In genomic region chr11:12126352-12127019, GRCh38 we compare ENCODE assay signal across 2 cellular contexts.
TF ChIP-seq lines count a peak whose summit lies in the region.

No MANE protein-coding gene starts in this region.

TF ChIP-seq in IMR-90, 13 proteins besides CTCF, POLR2A, EP300 and RAD21:
- TF ChIP-seq MAZ (IDR thresholded peaks at IDR 0.05; ENCODE audit: borderline replicate concordance, low read depth, low read length): peak; percentile 51; the same call in 1 of the 2 replicates
- no peak for TF ChIP-seq CHD1 (IDR thresholded peaks at IDR 0.05; ENCODE audit: low read depth, low read length)
- peak; percentile 15; the same call in 1 of the 2 replicates for TF ChIP-seq SMC3 (IDR thresholded peaks at IDR 0.05; ENCODE audit: low read depth, low read length)
- peak; percentile 80 for TF ChIP-seq FOS (IDR thresholded peaks at IDR 0.05; ENCODE audit: low read depth, low read length)
- peak; percentile 96 for TF ChIP-seq CEBPB (IDR thresholded peaks at IDR 0.05; ENCODE audit: low read depth, low read length)

TF ChIP-seq in K562, 482 proteins besides CTCF, POLR2A, EP300 and RAD21 (continues in another document):
- TF ChIP-seq HDAC3 (IDR thresholded peaks at IDR 0.05; ENCODE audit: borderline replicate concordance, partially characterized antibody) (no peak), GABPB2 (CRISPR knock-in tag; conservative IDR thresholded peaks at IDR 0.05) (no peak), ZNF384 (IDR thresholded peaks at IDR 0.05; ENCODE audit: low read depth, low read length) (peak; percentile 75), REST (CRISPR knock-in tag; IDR thresholded peaks at IDR 0.05; ENCODE audit: low read depth) (no peak), SMARCA5 (IDR thresholded peaks at IDR 0.05) (peak; percentile 91; the same call in 1 of the 2 replicates), CXXC5 (CRISPR knock-in tag; IDR thresholded peaks at IDR 0.05) (0 out of 2 replicates have a peak, but pooled peaks have one; percentile 8), MAFG (tag; conservative IDR thresholded peaks at IDR 0.05) (no peak), IRF2 (CRISPR knock-in tag; IDR thresholded peaks at IDR 0.05) (no peak), ZNF239 (CRISPR knock-in tag; IDR thresholded peaks at IDR 0.05) (peak; percentile 58; the same call in 1 of the 2 replicates), ZC3H4 (CRISPR knock-in tag; IDR thresholded peaks at IDR 0.05; ENCODE audit: borderline replicate concordance) (no peak), CTBP1 (IDR thresholded peaks at IDR 0.05; ENCODE audit: borderline replicate concordance) (peak; percentile 10; the same call in 1 of the 2 replicates), JUND (IDR thresholded peaks at IDR 0.05; ENCODE audit: borderline replicate concordance, low read depth, low read length) (peak; percentile 36; the same call in 1 of the 2 replicates), JUND (tag; IDR thresholded peaks at IDR 0.05; ENCODE audit: borderline replicate concordance, low read depth, low read length) (no peak; the same call in 2 of the 3 replicates), EHMT2 (IDR thresholded peaks at IDR 0.05) (peak; percentile 35; the same call in 1 of the 2 replicates), SNAPC5 (CRISPR knock-in tag; IDR thresholded peaks at IDR 0.05) (no peak), ATF3 (IDR thresholded peaks at IDR 0.05) (peak; percentile 15; the same call in 1 of the 2 replicates), ATF3 (CRISPR knock-in tag; conservative IDR thresholded peaks at IDR 0.05) (no peak), SNIP1 (IDR thresholded peaks at IDR 0.05; ENCODE audit: low read depth) (no peak), HDAC1 (IDR thresholded peaks at IDR 0.05) (peak in 1 of 2 experiments; percentile 26; a peak in 1 of 4 replicates), ESRRA (IDR thresholded peaks at IDR 0.05; ENCODE audit: borderline replicate concordance, low read depth) (peak; percentile 16; the same call in 1 of the 2 replicates), EGR1 (conservative IDR thresholded peaks at IDR 0.05) (peak; percentile 38), JUN (IDR thresholded peaks at IDR 0.05; ENCODE audit: borderline replicate concordance, low read depth, low read length) (0 out of 2 replicates have a peak, but pooled peaks have one; percentile 30), JUN (CRISPR knock-in tag; IDR thresholded peaks at IDR 0.05; ENCODE audit: borderline replicate concordance) (no peak), TCFL5 (CRISPR knock-in tag; conservative IDR thresholded peaks at IDR 0.05) (no peak), MTA1 (IDR thresholded peaks at IDR 0.05; ENCODE audit: borderline replicate concordance) (0 out of 2 replicates have a peak, but pooled peaks have one; percentile 42), VEZF1 (CRISPR knock-in tag; IDR thresholded peaks at IDR 0.05) (0 out of 2 replicates have a peak, but pooled peaks have one; percentile 26), ZNF263 (CRISPR knock-in tag; IDR thresholded peaks at IDR 0.05; ENCODE audit: borderline replicate concordance) (0 out of 2 replicates have a peak, but pooled peaks have one; percentile 36), SMARCE1 (IDR thresholded peaks at IDR 0.05) (0 out of 2 replicates have a peak, but pooled peaks have one; percentile 29), NR2C2 (CRISPR knock-in tag; IDR thresholded peaks at IDR 0.05) (no peak), NR2C2 (tag; IDR thresholded peaks at IDR 0.05) (no peak), ZNF146 (CRISPR knock-in tag; IDR thresholded peaks at IDR 0.05; ENCODE audit: unreplicated experiment) (no peak), EZH2 (IDR thresholded peaks at IDR 0.05; ENCODE audit: borderline replicate concordance, low read depth, low read length) (no peak), KLF13 (tag; IDR thresholded peaks at IDR 0.05; ENCODE audit: borderline replicate concordance, low read depth) (no peak), PCBP1 (IDR thresholded peaks at IDR 0.05; ENCODE audit: low read depth, low read length, poor library complexity, severe bottlenecking) (no peak), BRD9 (IDR thresholded peaks at IDR 0.05; ENCODE audit: low read depth, partially characterized antibody) (peak; percentile 21), SMARCA4 (IDR thresholded peaks at IDR 0.05) (peak; percentile 64), NCOA6 (IDR thresholded peaks at IDR 0.05) (no peak), GABPB1 (CRISPR knock-in tag; IDR thresholded peaks at IDR 0.05) (no peak), SMAD4 (CRISPR knock-in tag; conservative IDR thresholded peaks at IDR 0.05) (0 out of 2 replicates have a peak, but pooled peaks have one; percentile 19), NFYB (IDR thresholded peaks at IDR 0.05; ENCODE audit: extremely low read depth, insufficient read length) (no peak), POU5F1 (IDR thresholded peaks at IDR 0.05; ENCODE audit: borderline replicate concordance, low read depth, low read length, partially characterized antibody) (no peak), CEBPB (tag; IDR thresholded peaks at IDR 0.05) (peak; percentile 87), ZNF311 (CRISPR knock-in tag; IDR thresholded peaks at IDR 0.05) (no peak), KDM1A (IDR thresholded peaks at IDR 0.05) (peak in 1 of 2 experiments; percentile 32; a peak in 1 of 4 replicates), ZNF655 (CRISPR knock-in tag; IDR thresholded peaks at IDR 0.05) (no peak), SIN3B (IDR thresholded peaks at IDR 0.05; ENCODE audit: low read depth) (no peak), ZBTB33 (CRISPR knock-in tag; IDR thresholded peaks at IDR 0.05) (peak; percentile 59; the same call in 1 of the 2 replicates), GTF2E2 (tag; IDR thresholded peaks at IDR 0.05) (no peak), TRIM24 (IDR thresholded peaks at IDR 0.05) (0 out of 4 replicates have a peak, but pooled peaks of 1 of the 2 experiments have one; percentile 38), ZBTB12 (CRISPR knock-in tag; IDR thresholded peaks at IDR 0.05) (no peak), PHF21A (IDR thresholded peaks at IDR 0.05; ENCODE audit: borderline replicate concordance, low read depth) (no peak), SPI1 (IDR thresholded peaks at IDR 0.05; ENCODE audit: borderline replicate concordance, low read depth, low read length) (peak; percentile 73), KAT8 (IDR thresholded peaks at IDR 0.05; ENCODE audit: low read depth) (no peak), PRDM10 (IDR thresholded peaks at IDR 0.05; ENCODE audit: partially characterized antibody) (no peak), ZNF695 (CRISPR knock-in tag; IDR thresholded peaks at IDR 0.05) (no peak)
